ENCODE assay signal across 18 cellular contexts in genomic region chr7:37550426-37550825, GRCh38.
"Had no signal": no experiment of that assay in that cellular context is flagged by ENCODE, and none has a peak within 500 bp of the region (broad histone marks: within the 10 kb centered on the region; RNA-seq: fewer than 3 reads in every experiment).

No MANE protein-coding gene starts in this region.

- H3K36me3 ChIP-seq: SJCRH30 had no signal

- H3K27me3 ChIP-seq: SJCRH30 had no signal

- H3K4me3 ChIP-seq: SJCRH30 had no signal

- H3K27ac ChIP-seq: SJCRH30 had no signal

- H3K9me3 ChIP-seq: SJCRH30 had no signal

- DNase-seq: IMR-90, Kasumi-1, KG1, MV-4-11, NCI-H1048, NCI-H1105, NCI-H146, NCI-H1694 treated with DMSO at 0.1 percent for 48 hours, NCI-H1930, NCI-H2081, NCI-H2107, NCI-H2227 treated with DMSO at 0.1 percent for 48 hours, NCI-H510A, NCI-H524 treated with DMSO at 0.1 percent for 48 hours, NCI-H774, PC-3, SHP77 treated with DMSO at 0.1 percent for 48 hours, SJCRH30 had no signal

- H3K4me1 ChIP-seq: SJCRH30 had no signal
